ENCODE assay signal across 30 cellular contexts in the genomic region with DNA sequence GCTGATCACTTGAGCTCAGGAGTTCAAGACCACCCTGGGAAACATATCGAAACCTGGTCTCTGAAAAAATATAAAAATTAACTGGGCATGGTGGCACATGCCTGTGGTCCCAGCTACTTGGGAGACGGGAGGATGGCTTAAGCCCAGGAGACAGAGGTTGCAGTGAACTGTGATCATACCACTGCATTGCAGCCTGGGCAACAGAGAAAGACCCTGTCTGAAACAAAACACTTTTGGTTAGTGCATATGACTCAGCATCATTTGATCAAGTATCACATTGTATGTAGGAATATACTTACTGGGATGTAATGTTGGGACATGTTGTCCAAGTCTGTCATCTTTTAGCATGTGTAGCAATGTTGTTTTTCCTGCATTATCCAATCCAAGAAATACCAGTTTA.
"Had no signal": no experiment of that assay in that cellular context is flagged by ENCODE, and none has a peak within 500 bp of the region (broad histone marks: within the 10 kb centered on the region; RNA-seq: fewer than 3 reads in every experiment).

No MANE protein-coding gene starts in this region.

- H3K27me3 ChIP-seq: MG63, SJSA1 had no signal

- H3K4me3 Mint-ChIP-seq: activated CD8-positive, alpha-beta T cell treated with anti-CD3 and anti-CD28 coated beads, Interleukin-2, amount 10 ng/mL, durations not matched to agents 7 days and 5 days; activated naive CD4-positive, alpha-beta T cell treated with anti-CD3 and anti-CD28 coated beads, Interleukin-2, amount 50 U/mL, for 24 hours; central memory CD8-positive, alpha-beta T cell; T-helper 1 cell treated with Interleukin-12 subunit alpha and Interleukin-12 subunit beta and Interleukin-4 antibody, amounts not matched to agents 30 μg/mL and 1 μg/mL, for 36 hours; WTC11 had no signal

- H3K27ac ChIP-seq: KMS-11, SJSA1 had no signal

- ATAC-seq: activated CD8-positive, alpha-beta T cell treated with anti-CD3 and anti-CD28 coated beads, Interleukin-2, amount 10 ng/mL, durations not matched to agents 7 days and 5 days; Panc1; Right ventricle myocardium inferior; WTC11 had no signal

- H3K4me3 ChIP-seq: MG63, SJSA1 had no signal

- H3K4me1 ChIP-seq: SJSA1 had no signal

- H3K4me2 ChIP-seq: KMS-11 had no signal

- H3K4me1 Mint-ChIP-seq: WTC11 had no signal

- DNase-seq: activated CD4-positive, alpha-beta T cell treated with anti-CD3 and anti-CD28 coated beads for 48 hours; activated CD4-positive, alpha-beta T cell treated with anti-CD3 and anti-CD28 coated beads, Interleukin-2, amount 50 U/mL, for 4 hours; activated CD4-positive, CD25-positive, alpha-beta regulatory T cell treated with anti-CD3 and anti-CD28 coated beads, Interleukin-2, amount 50 U/mL, for 72 hours; activated CD8-positive, alpha-beta memory T cell treated with anti-CD3 and anti-CD28 coated beads, Interleukin-2, amount 50 U/mL, for 48 hours; activated CD8-positive, alpha-beta T cell treated with anti-CD3 and anti-CD28 coated beads, Interleukin-2, amount 10 ng/mL, durations not matched to agents 7 days and 5 days; activated effector memory CD4-positive, alpha-beta T cell treated with Interleukin-2 at 50 U/mL for 16 hours; activated naive CD4-positive, alpha-beta T cell; activated T-cell treated with anti-CD3 and anti-CD28 coated beads, Interleukin-2, amount 50 U/mL, for 1 hour; aorta; MG63; MV-4-11; NCI-H1092 treated with DMSO at 0.1 percent for 48 hours; NCI-H1417 treated with DMSO at 0.1 percent for 48 hours; NCI-H1694; NCI-H2029; NCI-H2107; NCI-H345; NCI-H510A treated with DMSO at 0.1 percent for 48 hours; NCI-H69; NK-92 treated with Interleukin-12 subunit alpha and Interleukin-12 subunit beta, amount 100 ng/mL, for 24 hours; OCI-M1; RPMI8226 had no signal

- H3K27ac Mint-ChIP-seq: activated CD8-positive, alpha-beta T cell treated with anti-CD3 and anti-CD28 coated beads, Interleukin-2, amount 10 ng/mL, durations not matched to agents 7 days and 5 days; activated naive CD4-positive, alpha-beta T cell treated with anti-CD3 and anti-CD28 coated beads, Interleukin-2, amount 50 U/mL, for 24 hours; T-helper 1 cell treated with Interleukin-12 subunit alpha and Interleukin-12 subunit beta and Interleukin-4 antibody, amounts not matched to agents 30 μg/mL and 1 μg/mL, for 36 hours; WTC11 had no signal

- H3K9ac ChIP-seq: KMS-11 had no signal

- H3K27me3 Mint-ChIP-seq: activated naive CD4-positive, alpha-beta T cell treated with anti-CD3 and anti-CD28 coated beads, Interleukin-2, amount 50 U/mL, for 24 hours; central memory CD8-positive, alpha-beta T cell had no signal

- H3K9me3 ChIP-seq: MG63, SJSA1 had no signal

- H3K9me3 Mint-ChIP-seq: activated naive CD4-positive, alpha-beta T cell treated with anti-CD3 and anti-CD28 coated beads, Interleukin-2, amount 50 U/mL, for 24 hours; central memory CD8-positive, alpha-beta T cell; T-helper 1 cell treated with Interleukin-12 subunit alpha and Interleukin-12 subunit beta and Interleukin-4 antibody, amounts not matched to agents 30 μg/mL and 1 μg/mL, for 36 hours; WTC11 had no signal
